Comparison of ENCODE assay signal across 8 cellular contexts in the genomic region with DNA sequence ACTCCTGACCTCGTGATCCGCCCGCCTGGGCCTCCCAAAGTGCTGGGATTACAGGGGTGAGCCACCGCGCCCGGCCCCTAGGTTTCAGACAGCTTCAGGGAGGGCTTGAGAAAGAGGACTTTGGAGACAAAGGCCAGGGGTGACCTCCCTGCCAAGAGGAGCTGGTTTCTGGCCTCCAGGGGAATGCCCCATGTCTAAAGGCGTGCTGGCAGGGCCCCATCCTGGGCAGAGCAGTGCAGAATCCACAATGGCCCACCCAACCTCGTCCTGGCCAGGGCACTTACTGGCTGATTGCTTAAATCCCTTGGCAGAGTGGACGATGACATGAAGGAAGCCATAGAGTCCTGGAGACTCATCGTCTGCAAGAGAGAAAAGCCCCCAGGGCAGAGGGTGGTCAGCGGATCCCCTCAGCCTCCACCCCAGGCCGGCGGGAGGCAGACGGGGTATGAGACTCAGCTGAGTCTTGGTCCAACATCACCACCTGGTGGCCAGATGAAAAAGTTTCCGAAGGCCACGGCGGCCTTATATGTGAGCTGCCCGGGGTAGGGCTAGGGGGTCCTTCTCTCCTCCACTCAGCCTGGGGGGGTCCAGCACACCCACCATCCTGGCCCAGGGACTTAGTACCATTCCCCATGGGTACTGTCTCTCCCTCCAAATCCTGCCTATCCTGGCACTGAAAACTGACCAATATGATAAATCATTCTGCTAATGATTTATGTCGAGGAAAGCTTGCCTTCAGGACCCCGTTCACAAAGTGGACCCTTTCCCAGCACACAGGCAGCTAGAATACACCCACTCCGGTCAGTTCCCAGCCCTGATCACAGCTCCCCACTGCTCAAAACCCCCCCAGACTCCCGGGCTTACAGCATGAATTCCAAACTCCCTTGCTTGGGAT. TPM values are rescaled to one million over a fixed set of nuclear protein-coding genes. Genes with fewer than 3 reads are reported as not detected.
DNase-seq lines count a peak whose midpoint lies in the region; ATAC-seq and TF ChIP-seq lines count a peak whose summit lies in the region.

No MANE protein-coding gene starts in this region.

- ATAC-seq in left colon (peak; percentile 40), GM21737 (IDR thresholded peaks at IDR 0.05; ENCODE audit: unreplicated experiment) (no peak)

- no peaks in the 10 kb centered on the region for H3K27me3 ChIP-seq in BJ (ENCODE audit: control insufficient read depth, insufficient read depth, low read length)

- H3K27ac ChIP-seq in caudate nucleus (ENCODE audit: low read depth, low read length) = peak overlapping the region; percentile 30

- peak; percentile 74 for TF ChIP-seq CTCF in BJ (IDR thresholded peaks at IDR 0.05; ENCODE audit: insufficient read depth, low read depth, low read length)

- DNase-seq in BJ (ENCODE audit: low read depth) (no peak), HEK293T (ENCODE audit: extremely low spot score) (peak; percentile 86), UCSD-AML1 (lab: John Stamatoyannopoulos, UW; ENCODE audit: unreplicated experiment) (peak; percentile 42), caudate nucleus (lab: John Stamatoyannopoulos, UW) (peak in 35 of 61 donors; percentile 9 to 65 (median 31)), left colon (peak in 1 of 2 donors; percentile 53), mesenteric fat pad (ENCODE audit: low spot score) (no peak)
- peak; percentile 27 to 37 for DNase-seq in stimulated activated CD4-positive, alpha-beta T cell treated with anti-CD3 and anti-CD28 coated beads, Interleukin-4, amount 100 ng/mL, for 48 hours (ENCODE audit: low read depth in 2 of 2)

- CTCF ChIA-PET in BJ (lab: Yijun Ruan, JAX) = interaction anchor here (0.6 to 2.9 kb wide), 31 partner anchors 10 to 274 kb away, joined by 3 to 54 read pairs (median 4); a partner anchor contains a TSS
- CTCF ChIA-PET in HEK293T (lab: Yijun Ruan, JAX) = interaction anchor here (0.6 to 2.0 kb wide), 30 partner anchors 9 to 634 kb away, joined by 3 to 10 read pairs (median 4); a partner anchor contains a TSS

- H3K36me3 ChIP-seq in BJ (ENCODE audit: control insufficient read depth, insufficient read depth, low read length) = peaks cover 24% of the 10 kb centered on the region

- POLR2A ChIA-PET in BJ (lab: Charles Lee) = no interaction called here
- POLR2A ChIA-PET in HEK293T (lab: Yijun Ruan, JAX) = interaction anchor here (1.1 to 1.4 kb wide), 3 partner anchors 57 to 75 kb away, joined by 3 to 4 read pairs (median 3); no protein-coding TSS in a partner anchor

- no peak overlapping the region for H3K4me3 ChIP-seq in BJ (ENCODE audit: low read depth, low read length)

- intact Hi-C loops in left colon (cut with DNase I, micrococcal nuclease) = no loop called here

TF ChIP-seq in HEK293T, 16 proteins besides CTCF, POLR2A, EP300 and RAD21:
- TF ChIP-seq L3MBTL2 (conservative IDR thresholded peaks at IDR 0.05) = no peak
- TF ChIP-seq, protein P1, sequence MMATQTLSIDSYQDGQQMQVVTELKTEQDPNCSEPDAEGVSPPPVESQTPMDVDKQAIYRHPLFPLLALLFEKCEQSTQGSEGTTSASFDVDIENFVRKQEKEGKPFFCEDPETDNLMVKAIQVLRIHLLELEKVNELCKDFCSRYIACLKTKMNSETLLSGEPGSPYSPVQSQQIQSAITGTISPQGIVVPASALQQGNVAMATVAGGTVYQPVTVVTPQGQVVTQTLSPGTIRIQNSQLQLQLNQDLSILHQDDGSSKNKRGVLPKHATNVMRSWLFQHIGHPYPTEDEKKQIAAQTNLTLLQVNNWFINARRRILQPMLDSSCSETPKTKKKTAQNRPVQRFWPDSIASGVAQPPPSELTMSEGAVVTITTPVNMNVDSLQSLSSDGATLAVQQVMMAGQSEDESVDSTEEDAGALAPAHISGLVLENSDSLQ (IDR thresholded peaks at IDR 0.05) = peak; percentile 41

RNA-seq across cellular contexts. Expression of a gene that starts 59.1 kb away (rescaled TPM):
- 12.6 and 14.3 TPM in 2 replicates for polyA plus RNA-seq in BJ (2011; rRNA removed)
- 8.1 and 10.8 TPM in 2 replicates for polyA minus RNA-seq in BJ (2011; rRNA and poly(A)+ RNA removed)
- total RNA-seq in left colon (1 to 10 TPM; 8.2 to 9.0 TPM), mesenteric fat pad (11.3 TPM)

Comparison
In these comparisons a context has a peak if more than half of its experiments do, and no peak if none do; other contexts are left out.
1. DNase-seq: peak in HEK293T (single experiment), UCSD-AML1 (single experiment), caudate nucleus (35 of 61) and stimulated activated CD4-positive, alpha-beta T cell treated with anti-CD3 and anti-CD28 coated beads, Interleukin-4, amount 100 ng/mL, for 48 hours (2 of 2); none in BJ (single experiment) and mesenteric fat pad (single experiment).